In the genomic region with DNA sequence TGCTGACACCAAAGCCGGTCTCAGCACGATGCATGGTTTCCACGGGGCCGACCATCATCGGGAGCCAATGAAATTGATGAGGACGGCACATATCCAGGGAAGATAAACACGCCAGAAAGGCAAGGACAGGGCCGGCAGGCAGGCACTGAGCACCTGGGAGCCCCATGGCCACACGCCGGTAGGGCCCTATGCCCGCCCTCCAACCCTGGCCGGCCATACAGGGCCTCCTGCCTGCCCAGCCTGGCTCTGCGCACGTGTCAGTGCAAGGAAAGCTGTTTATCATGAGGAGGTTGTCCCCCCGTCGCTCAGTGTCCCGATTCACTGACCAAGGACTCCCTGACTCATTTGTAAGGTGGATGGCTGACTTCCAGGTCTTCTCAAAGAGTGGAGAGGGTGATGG, we compare ENCODE assay signal across 14 cellular contexts.
A peak's percentile ranks its signal among the peaks of the same experiment; 100 is the strongest.
DNase-seq lines count a peak whose midpoint lies in the region; ATAC-seq and TF ChIP-seq lines count a peak whose summit lies in the region.
"Had no signal": no experiment of that assay in that cellular context is flagged by ENCODE, and none has a peak within 500 bp of the region (broad histone marks: within the 10 kb centered on the region; RNA-seq: fewer than 3 reads in every experiment).

No MANE protein-coding gene starts in this region.

- no peaks in the 10 kb centered on the region for H3K4me1 Mint-ChIP-seq in chondrocyte (ENCODE audit: low read depth)
- no peaks in the 10 kb centered on the region for H3K4me1 Mint-ChIP-seq in neural progenitor cell
- H3K4me1 Mint-ChIP-seq: CD4-positive, alpha-beta memory T cell had no signal

- peaks cover 49% of the 10 kb centered on the region for H3K36me3 Mint-ChIP-seq in chondrocyte (ENCODE audit: low read depth)
- H3K36me3 Mint-ChIP-seq in neural progenitor cell, result peaks cover 43% of the 10 kb centered on the region
- H3K36me3 Mint-ChIP-seq: CD4-positive, alpha-beta memory T cell had no signal

- no peak for TF ChIP-seq POLR2A in heart left ventricle (IDR thresholded peaks at IDR 0.05)

- H3K9me3 Mint-ChIP-seq in chondrocyte (ENCODE audit: low read depth) (no peaks in the 10 kb centered on the region), neural progenitor cell (no peaks in the 10 kb centered on the region)

- no peaks in the 10 kb centered on the region for H4K20me1 ChIP-seq in neural progenitor cell (ENCODE audit: low read depth)

- H3K36me3 ChIP-seq in heart left ventricle (peaks cover 0 to 38% (median 0%) of the 10 kb centered on the region in 9 donors), heart right ventricle (peaks cover 0 to 17% (median 0%) of the 10 kb centered on the region in 9 donors), neural progenitor cell (no peaks in the 10 kb centered on the region)

- no peak overlapping the region for H3K9ac ChIP-seq in neural progenitor cell
- H3K9ac ChIP-seq: GM23248 had no signal

- H3K27ac ChIP-seq in heart left ventricle (no peak overlapping the region), heart right ventricle (no peak overlapping the region), neural progenitor cell (no peak overlapping the region)
- H3K27ac ChIP-seq: GM23248 had no signal

- no peaks in the 10 kb centered on the region for H3K79me2 ChIP-seq in neural progenitor cell (ENCODE audit: low read depth)

- ATAC-seq in heart left ventricle, result no peak
- no peak for ATAC-seq in heart right ventricle

- no peak overlapping the region for H2AFZ ChIP-seq in neural progenitor cell (replicated peaks)
- H2AFZ ChIP-seq: GM23248 had no signal

- no peaks in the 10 kb centered on the region for H3K27me3 ChIP-seq in heart left ventricle
- H3K27me3 ChIP-seq in heart right ventricle, result peaks cover 0 to 4% (median 0%) of the 10 kb centered on the region in 7 donors
- H3K27me3 ChIP-seq in neural progenitor cell, result no peaks in the 10 kb centered on the region

- H3F3A ChIP-seq in neural progenitor cell (ENCODE audit: low read depth), result no peaks in the 10 kb centered on the region

- TF ChIP-seq CTCF in heart left ventricle (IDR thresholded peaks at IDR 0.05) (no peak), heart right ventricle (IDR thresholded peaks at IDR 0.05) (no peak), chondrocyte (IDR thresholded peaks at IDR 0.05) (no peak), neural progenitor cell (IDR thresholded peaks at IDR 0.05) (no peak)

- H3K4me1 ChIP-seq in heart left ventricle, result no peaks in the 10 kb centered on the region
- H3K4me1 ChIP-seq in heart right ventricle, result no peaks in the 10 kb centered on the region
- H3K4me1 ChIP-seq in neural progenitor cell, result no peaks in the 10 kb centered on the region

- H3K27ac Mint-ChIP-seq in chondrocyte (ENCODE audit: unreplicated experiment) (no peak overlapping the region), neural progenitor cell (peak overlapping the region; percentile 43)
- H3K27ac Mint-ChIP-seq: CD4-positive, alpha-beta memory T cell had no signal

- no peak overlapping the region for H3K4me3 Mint-ChIP-seq in chondrocyte (ENCODE audit: unreplicated experiment)
- H3K4me3 Mint-ChIP-seq in neural progenitor cell, result no peak overlapping the region
- H3K4me3 Mint-ChIP-seq: CD4-positive, alpha-beta memory T cell had no signal

- H3K4me2 ChIP-seq in neural progenitor cell, result no peak overlapping the region

- DNase-seq in heart left ventricle (peak in 3 of 5 donors; percentile 0 to 37 (median 19)), heart right ventricle (no peak), chondrocyte (ENCODE audit: low spot score) (peak; percentile 60), neural progenitor cell (ENCODE audit: low spot score) (no peak), GM19240 (ENCODE audit: insufficient read length, low spot score) (no peak), D341Med (ENCODE audit: low spot score) (no peak)
- DNase-seq: C1 segment of cervical spinal cord; Calu3; CD4-positive, alpha-beta memory T cell; COR-L47; DND-41; GM23248; H7; HCEC 1CT had no signal

- intact Hi-C loops in heart left ventricle (cut with DNase I) (loop anchor here in 1 of 10 donors (2.0 kb wide), 1 partner anchor 52 kb away; no protein-coding TSS in a partner anchor), heart right ventricle (cut with DNase I) (no loop called here)

- H3K9me3 ChIP-seq in heart left ventricle (no peaks in the 10 kb centered on the region), heart right ventricle (no peaks in the 10 kb centered on the region), neural progenitor cell (ENCODE audit: low read depth) (no peaks in the 10 kb centered on the region)

- H3K4me3 ChIP-seq in heart left ventricle (no peak overlapping the region), heart right ventricle (no peak overlapping the region), neural progenitor cell (no peak overlapping the region)
- H3K4me3 ChIP-seq: GM23248 had no signal

- WGBS in heart left ventricle, 4 donors, result 90 to 93% (median 91%) methylated on average over 14 to 17 of the region's 17 CpGs
- whole genome bisulfite sequencing in heart right ventricle, 2 donors, result 90 to 94% methylated on average over 17 of the region's 17 CpGs

- H3K27me3 Mint-ChIP-seq in chondrocyte (ENCODE audit: low read depth) (no peaks in the 10 kb centered on the region), neural progenitor cell (ENCODE audit: insufficient read depth, low read depth) (peaks cover 6% of the 10 kb centered on the region)
- H3K27me3 Mint-ChIP-seq: CD4-positive, alpha-beta memory T cell had no signal

Comparison
In these comparisons a context has a peak if more than half of its experiments do, and no peak if none do; other contexts are left out.
1. DNase-seq: peak in heart left ventricle (3 of 5) and chondrocyte (single experiment); none in heart right ventricle (0 of 2), neural progenitor cell (single experiment), GM19240 (single experiment) and D341Med (single experiment).